25 cellular contexts compared by ENCODE assay signal in genomic region chr15:58302832-58303231, GRCh38.
"Had no signal": no experiment of that assay in that cellular context is flagged by ENCODE, and none has a peak within 500 bp of the region (broad histone marks: within the 10 kb centered on the region; RNA-seq: fewer than 3 reads in every experiment).

No MANE protein-coding gene starts in this region.

- H3K27me3 ChIP-seq: breast epithelium, dorsolateral prefrontal cortex, pancreas, thyroid gland had no signal

- H3K4me3 ChIP-seq: breast epithelium, dorsolateral prefrontal cortex, pancreas, thyroid gland had no signal

- H3K9me3 ChIP-seq: breast epithelium, pancreas, thyroid gland had no signal

- ATAC-seq: activated T-cell treated with anti-CD3 and anti-CD28 coated beads, Interleukin-2, amount 50 U/mL, for 72 hours; effector memory CD8-positive, alpha-beta T cell; esophagus mucosa; left lobe of liver; right cardiac atrium; WTC11 had no signal

- H3K4me1 ChIP-seq: breast epithelium, pancreas had no signal

- H3K9me3 Mint-ChIP-seq: activated naive CD4-positive, alpha-beta T cell treated with anti-CD3 and anti-CD28 coated beads for 36 hours; central memory CD8-positive, alpha-beta T cell; effector memory CD8-positive, alpha-beta T cell; stimulated activated naive CD8-positive, alpha-beta T cell treated with anti-CD3 and anti-CD28 coated beads, Interleukin-15, Interleukin-2, amounts not matched to agents 100 ng/mL and 50 ng/mL, for 24 hours had no signal

- H3K27me3 Mint-ChIP-seq: activated naive CD8-positive, alpha-beta T cell treated with anti-CD3 and anti-CD28 coated beads, Interleukin-2, amount 10 ng/mL, durations not matched to agents 7 days and 5 days; stimulated activated naive CD8-positive, alpha-beta T cell treated with anti-CD3 and anti-CD28 coated beads, Interleukin-15, Interleukin-2, amounts not matched to agents 100 ng/mL and 50 ng/mL, for 24 hours had no signal

- FAIRE-seq: colon, endothelial cell of umbilical vein, pancreas had no signal

- H3K4me3 Mint-ChIP-seq: central memory CD8-positive, alpha-beta T cell; effector memory CD8-positive, alpha-beta T cell; immature natural killer cell; nephron progenitor cell; stimulated activated naive CD8-positive, alpha-beta T cell treated with anti-CD3 and anti-CD28 coated beads, Interleukin-15, Interleukin-2, amounts not matched to agents 100 ng/mL and 50 ng/mL, for 24 hours; WTC11 had no signal

- H3K27ac Mint-ChIP-seq: activated naive CD4-positive, alpha-beta T cell treated with anti-CD3 and anti-CD28 coated beads for 36 hours; activated T-cell treated with anti-CD3 and anti-CD28 coated beads, Interleukin-2, amount 50 U/mL, for 72 hours; effector memory CD8-positive, alpha-beta T cell; immature natural killer cell; nephron progenitor cell; stimulated activated naive CD8-positive, alpha-beta T cell treated with anti-CD3 and anti-CD28 coated beads, Interleukin-15, Interleukin-2, amounts not matched to agents 100 ng/mL and 50 ng/mL, for 24 hours; WTC11 had no signal

- H3K27ac ChIP-seq: breast epithelium, dorsolateral prefrontal cortex, pancreas, thyroid gland had no signal

- DNase-seq: activated CD4-positive, alpha-beta T cell treated with anti-CD3 and anti-CD28 coated beads, Interleukin-2, amount 50 U/mL, for 48 hours; activated effector memory CD4-positive, alpha-beta T cell treated with Interleukin-2 at 50 U/mL for 16 hours; activated naive CD4-positive, alpha-beta T cell treated with anti-CD3 and anti-CD28 coated beads for 36 hours; activated naive CD8-positive, alpha-beta T cell treated with anti-CD3 and anti-CD28 coated beads, Interleukin-2, amount 10 ng/mL, durations not matched to agents 7 days and 5 days; activated T-cell treated with anti-CD3 and anti-CD28 coated beads, Interleukin-2, amount 50 U/mL, for 72 hours; amniotic stem cell; dorsolateral prefrontal cortex; effector memory CD8-positive, alpha-beta T cell; foreskin melanocyte; immature natural killer cell; nephron progenitor cell; pancreas; right cardiac atrium; stimulated activated CD4-positive, alpha-beta T cell treated with anti-CD3 and anti-CD28 coated beads, Interleukin-4, amount 100 ng/mL, for 24 hours; substantia nigra; T1000; thyroid gland had no signal

- H3K36me3 ChIP-seq: breast epithelium, pancreas, thyroid gland had no signal
